ENCODE assay signal across 8 cellular contexts in genomic region chr6:27517928-27518787, GRCh38. TPM values are rescaled to one million over a fixed set of nuclear protein-coding genes. Genes with fewer than 3 reads are reported as not detected.
DNase-seq lines count a peak whose midpoint lies in the region; ATAC-seq and TF ChIP-seq lines count a peak whose summit lies in the region.

No MANE protein-coding gene starts in this region.

- no peaks in the 10 kb centered on the region for H3K9me3 ChIP-seq in T-helper 17 cell (ENCODE audit: control insufficient read depth, low read length, poor library complexity, severe bottlenecking)

- peak overlapping the region; percentile 94 for H3K4me3 Mint-ChIP-seq in T-helper 17 cell

- peaks cover 15% of the 10 kb centered on the region for H3K4me1 Mint-ChIP-seq in T-helper 17 cell

- peaks cover 4% of the 10 kb centered on the region for H3K4me1 ChIP-seq in rectal smooth muscle tissue (ENCODE audit: control insufficient read depth, insufficient read depth, low read length)

- peak overlapping the region; percentile 98 for H3K27ac Mint-ChIP-seq in T-helper 17 cell

- ATAC-seq in T-helper 17 cell (peak; percentile 61), GM19463 (IDR thresholded peaks at IDR 0.05; ENCODE audit: unreplicated experiment) (no peak), HG03095 (IDR thresholded peaks at IDR 0.05; ENCODE audit: unreplicated experiment) (no peak)

- TF ChIP-seq CTCF in HL-60 (IDR thresholded peaks at IDR 0.05; ENCODE audit: insufficient read depth, low read length) (no peak), fibroblast of mammary gland (conservative IDR thresholded peaks at IDR 0.05; ENCODE audit: control insufficient read depth, insufficient read depth, low read depth, low read length) (no peak)

- no peak overlapping the region for H3K9ac ChIP-seq in rectal smooth muscle tissue (ENCODE audit: low read length)

- H3K27me3 ChIP-seq in HL-60 (ENCODE audit: insufficient read depth, poor library complexity, severe bottlenecking) (no peaks in the 10 kb centered on the region), rectal smooth muscle tissue (ENCODE audit: control insufficient read depth, insufficient read depth, low read length) (no peaks in the 10 kb centered on the region)

- no peaks in the 10 kb centered on the region for H3K36me3 ChIP-seq in rectal smooth muscle tissue (ENCODE audit: control insufficient read depth, insufficient read depth, low read length)

- peak overlapping the region; percentile 83 for H3K27ac ChIP-seq in HL-60 (replicated peaks)
- H3K27ac ChIP-seq in rectal smooth muscle tissue (ENCODE audit: low read depth, low read length) = peak overlapping the region; percentile 80

- peak; percentile 35 for DNase-seq in Caki2 (ENCODE audit: low read depth)
- peak in 1 of 2 experiments; percentile 37 for DNase-seq in HL-60 (ENCODE audit: low read depth in 1 of 2, low spot score in 1 of 2)
- no peak for DNase-seq in T-helper 17 cell
- DNase-seq in fibroblast of mammary gland (ENCODE audit: low read depth) = no peak
- DNase-seq in SKM-1 treated with dmso at 0.1 percent for 144 hours (lab: John Stamatoyannopoulos, UW; ENCODE audit: unreplicated experiment) = no peak

- H3K36me3 Mint-ChIP-seq in T-helper 17 cell (ENCODE audit: low read depth) = peaks cover 2% of the 10 kb centered on the region

- H3K27me3 Mint-ChIP-seq in T-helper 17 cell = peaks cover 31% of the 10 kb centered on the region

- in situ Hi-C loops in Caki2 (cut with HindIII; ENCODE audit: low pct_unique_long_range_greater_than_20kb, low sequenced_read_pairs) = no loop called here

- H3K4me3 ChIP-seq in HL-60 (replicated peaks; ENCODE audit: insufficient read depth, low read length) = peak overlapping the region; percentile 82
- H3K4me3 ChIP-seq in fibroblast of mammary gland (ENCODE audit: control insufficient read depth, low read depth, low read length) = peak overlapping the region; percentile 80
- peak overlapping the region; percentile 77 for H3K4me3 ChIP-seq in rectal smooth muscle tissue (ENCODE audit: low read length)

RNA-seq across cellular contexts. Expression of gene ZNF184, which starts 45.3 kb away (rescaled TPM):
- total RNA-seq in Caki2 (2014; rRNA removed; shearing (Covaris generic); ENCODE audit: low replicate concordance) = 13.2 and 13.8 TPM in 2 replicates
- 10 to 100 TPM in 1 of 2 donors, 1 to 10 TPM in 1; 9.8 to 12.5 TPM for total RNA-seq in T-helper 17 cell
